ENCODE assay signal across 28 cellular contexts in the genomic region with DNA sequence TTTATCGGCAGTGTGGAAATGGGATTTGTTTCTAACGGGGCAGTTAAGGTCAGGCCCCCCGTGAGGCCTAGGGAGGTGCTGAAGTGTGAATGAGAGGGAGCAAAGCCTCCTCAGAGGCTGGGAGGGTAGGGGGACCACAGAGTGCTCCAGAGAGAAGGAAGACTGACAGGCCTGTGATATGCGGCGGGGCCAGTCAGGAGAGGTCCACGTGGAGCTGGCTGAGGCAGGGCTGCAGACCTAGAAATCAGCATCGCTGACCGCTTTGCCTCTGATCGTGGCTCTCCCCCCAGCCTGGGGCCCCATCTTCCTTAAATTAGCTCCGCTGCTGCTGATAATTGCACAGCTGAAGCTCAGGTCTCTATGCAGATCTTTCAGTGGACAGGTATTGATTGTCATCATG.
"Had no signal": no experiment of that assay in that cellular context is flagged by ENCODE, and none has a peak within 500 bp of the region (broad histone marks: within the 10 kb centered on the region; RNA-seq: fewer than 3 reads in every experiment).

No MANE protein-coding gene starts in this region.

- H3K27ac ChIP-seq: left lung, lower lobe of right lung, ovary, right atrium auricular region, right lobe of liver, stomach, testis, transverse colon, upper lobe of left lung, vagina had no signal

- H3K4me3 Mint-ChIP-seq: immature natural killer cell; naive B cell; natural killer cell; nephron progenitor cell; stimulated activated naive B cell treated with anti-CD40 and anti-IgM and Interleukin-4, amounts not matched to agents 10 μg/mL and 1 μg/mL and 100 μg/mL, for 72 hours had no signal

- DNase-seq: hypothalamus; immature natural killer cell; kidney; left colon; left lung; lower lobe of right lung; mammary epithelial cell; mesenchymal stem cell; naive B cell; natural killer cell; nephron progenitor cell; ovary; right lobe of liver; stimulated activated CD4-positive, alpha-beta T cell treated with anti-CD3 and anti-CD28 coated beads, Interleukin-12 subunit alpha, Interleukin-12 subunit beta, amount 100 ng/mL, for 4 hours; stimulated activated CD4-positive, alpha-beta T cell treated with anti-CD3 and anti-CD28 coated beads, Interleukin-15, amount 100 ng/mL, for 24 hours; stimulated activated CD4-positive, alpha-beta T cell treated with anti-CD3 and anti-CD28 coated beads, Interleukin-2, amount 100 ng/mL, for 24 hours; stimulated activated CD4-positive, alpha-beta T cell treated with anti-CD3 and anti-CD28 coated beads, Interleukin-4, amount 100 ng/mL, for 1 hour; stimulated activated naive B cell treated with anti-CD40 and anti-IgM and Interleukin-4, amounts not matched to agents 10 μg/mL and 1 μg/mL and 100 μg/mL, for 72 hours; stimulated activated naive CD8-positive, alpha-beta T cell treated with anti-CD3 and anti-CD28 coated beads, Interleukin-15, Interleukin-2, amounts not matched to agents 100 U/mL and 50 U/mL, for 24 hours; stomach; testis; thyroid gland; transverse colon; upper lobe of left lung had no signal

- H3K27me3 Mint-ChIP-seq: naive B cell; progenitor cell of endocrine pancreas; stimulated activated naive B cell treated with anti-CD40 and anti-IgM and Interleukin-4, amounts not matched to agents 10 μg/mL and 1 μg/mL and 100 μg/mL, for 72 hours had no signal

- H3K27ac Mint-ChIP-seq: immature natural killer cell; natural killer cell; nephron progenitor cell; progenitor cell of endocrine pancreas; stimulated activated naive B cell treated with anti-CD40 and anti-IgM and Interleukin-4, amounts not matched to agents 10 μg/mL and 1 μg/mL and 100 μg/mL, for 72 hours had no signal

- H3K36me3 Mint-ChIP-seq: immature natural killer cell; natural killer cell; stimulated activated naive B cell treated with anti-CD40 and anti-IgM and Interleukin-4, amounts not matched to agents 10 μg/mL and 1 μg/mL and 100 μg/mL, for 72 hours had no signal

- H3K9me3 ChIP-seq: left lung, lower lobe of right lung, ovary, right atrium auricular region, right lobe of liver, stomach, testis, thyroid gland, transverse colon, upper lobe of left lung, vagina had no signal

- H3K4me1 ChIP-seq: left lung, lower lobe of right lung, right atrium auricular region, right lobe of liver, transverse colon, upper lobe of left lung, vagina had no signal

- H3K36me3 ChIP-seq: left lung, lower lobe of right lung, ovary, right atrium auricular region, right lobe of liver, stomach, thyroid gland, transverse colon, upper lobe of left lung, vagina had no signal

- H3K27me3 ChIP-seq: left lung, ovary, right atrium auricular region, right lobe of liver, stomach, testis, thyroid gland, transverse colon, upper lobe of left lung, vagina had no signal

- H3K9me3 Mint-ChIP-seq: immature natural killer cell; naive B cell; natural killer cell; stimulated activated naive B cell treated with anti-CD40 and anti-IgM and Interleukin-4, amounts not matched to agents 10 μg/mL and 1 μg/mL and 100 μg/mL, for 72 hours had no signal

- H3K4me3 ChIP-seq: left lung, lower lobe of right lung, ovary, right atrium auricular region, right lobe of liver, smooth muscle cell, stomach, testis, thyroid gland, transverse colon, upper lobe of left lung, vagina had no signal

- ATAC-seq: left colon; left lung; lower lobe of right lung; natural killer cell; right lobe of liver; stimulated activated naive B cell treated with anti-CD40 and anti-IgM and Interleukin-4, amounts not matched to agents 10 μg/mL and 1 μg/mL and 100 μg/mL, for 72 hours; stimulated activated naive CD8-positive, alpha-beta T cell treated with anti-CD3 and anti-CD28 coated beads, Interleukin-15, Interleukin-2, amounts not matched to agents 100 U/mL and 50 U/mL, for 24 hours had no signal
